Comparison of ENCODE assay signal across 17 cellular contexts in the genomic region with DNA sequence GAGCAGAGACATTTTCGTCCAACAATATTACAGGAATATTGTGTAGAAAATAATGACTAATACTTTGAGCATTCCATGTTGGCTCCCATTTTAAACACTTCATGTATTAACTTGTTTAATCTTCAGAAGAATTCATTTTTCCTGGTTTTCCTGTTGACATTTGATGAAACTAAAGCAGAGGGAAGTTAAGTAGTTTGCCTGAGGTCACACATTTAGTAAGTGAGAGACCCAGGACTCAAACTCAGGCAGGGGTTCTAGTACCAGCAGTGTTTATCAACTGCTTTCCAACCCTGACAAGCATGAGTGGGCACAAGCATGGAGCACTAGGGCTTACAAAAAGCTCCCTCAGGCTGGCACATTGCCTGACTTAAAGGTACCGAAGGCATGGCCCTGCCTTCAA.
DNase-seq lines count a peak whose midpoint lies in the region; ATAC-seq and TF ChIP-seq lines count a peak whose summit lies in the region.
"Had no signal": no experiment of that assay in that cellular context is flagged by ENCODE, and none has a peak within 500 bp of the region (broad histone marks: within the 10 kb centered on the region; RNA-seq: fewer than 3 reads in every experiment).

No MANE protein-coding gene starts in this region.

- H3K27ac ChIP-seq in smooth muscle cell (ENCODE audit: low read depth) (peak overlapping the region; percentile 41), right cardiac atrium (ENCODE audit: low read length) (no peak overlapping the region)
- H3K27ac ChIP-seq: KMS-11, right atrium auricular region, uterus had no signal

- peak overlapping the region in 1 of 3 donors; percentile 50 for H3K4me3 Mint-ChIP-seq in T-cell
- no peak overlapping the region for H3K4me3 Mint-ChIP-seq in activated CD8-positive, alpha-beta T cell treated with anti-CD3 and anti-CD28 coated beads for 36 hours
- H3K4me3 Mint-ChIP-seq: stimulated activated memory B cell treated with anti-CD40 and anti-IgM and Interleukin-4, amounts not matched to agents 10 μg/mL and 1 μg/mL and 100 μg/mL, for 72 hours; T-helper 1 cell treated with Interleukin-12 subunit alpha and Interleukin-12 subunit beta and Interleukin-4 antibody, amounts not matched to agents 30 μg/mL and 1 μg/mL, for 36 hours had no signal

- no peaks in the 10 kb centered on the region for H3K27me3 ChIP-seq in smooth muscle cell (ENCODE audit: low read depth)
- no peaks in the 10 kb centered on the region for H3K27me3 ChIP-seq in right cardiac atrium (ENCODE audit: control insufficient read depth, insufficient read depth)
- H3K27me3 ChIP-seq: right atrium auricular region, uterus had no signal

- H3K4me3 ChIP-seq in fibroblast of mammary gland (ENCODE audit: control insufficient read depth, low read depth, low read length) (no peak overlapping the region), smooth muscle cell (no peak overlapping the region), right cardiac atrium (ENCODE audit: low read length) (no peak overlapping the region)
- H3K4me3 ChIP-seq: right atrium auricular region, uterus had no signal

- CTCF ChIA-PET in T-cell (lab: Charles Lee) = no interaction called here
- CTCF ChIA-PET in activated CD8-positive, alpha-beta T cell treated with anti-CD3 and anti-CD28 coated beads for 36 hours (lab: Charles Lee) = no interaction called here

- peak overlapping the region; percentile 16 for H3K4me2 ChIP-seq in smooth muscle cell
- H3K4me2 ChIP-seq: KMS-11 had no signal

- no peaks in the 10 kb centered on the region for H3K4me1 ChIP-seq in smooth muscle cell (ENCODE audit: low read depth)
- no peaks in the 10 kb centered on the region for H3K4me1 ChIP-seq in right cardiac atrium (ENCODE audit: control insufficient read depth, insufficient read depth, low read length)
- H3K4me1 ChIP-seq: right atrium auricular region, uterus had no signal

- H3K9ac ChIP-seq in smooth muscle cell (ENCODE audit: low read depth) = no peak overlapping the region
- H3K9ac ChIP-seq: KMS-11 had no signal

- POLR2A ChIA-PET in T-cell (lab: Charles Lee) = no interaction called here
- POLR2A ChIA-PET in activated CD8-positive, alpha-beta T cell treated with anti-CD3 and anti-CD28 coated beads for 36 hours (lab: Charles Lee) = no interaction called here

- no peaks in the 10 kb centered on the region for H4K20me1 ChIP-seq in smooth muscle cell (ENCODE audit: low read depth)

- no peaks in the 10 kb centered on the region for H3K79me2 ChIP-seq in smooth muscle cell (ENCODE audit: low read depth)

- H3K9me3 ChIP-seq in smooth muscle cell (replicated peaks; ENCODE audit: low read depth) (no peaks in the 10 kb centered on the region), right cardiac atrium (ENCODE audit: control insufficient read depth, low read length) (no peaks in the 10 kb centered on the region)
- H3K9me3 ChIP-seq: right atrium auricular region, uterus had no signal

- no peak for TF ChIP-seq CTCF in fibroblast of mammary gland (conservative IDR thresholded peaks at IDR 0.05; ENCODE audit: control insufficient read depth, insufficient read depth, low read depth, low read length)
- no peak for TF ChIP-seq CTCF in smooth muscle cell (IDR thresholded peaks at IDR 0.05; ENCODE audit: borderline replicate concordance, insufficient read depth, poor library complexity, severe bottlenecking)
- no peak for TF ChIP-seq CTCF in activated CD8-positive, alpha-beta T cell treated with anti-CD3 and anti-CD28 coated beads for 36 hours (IDR thresholded peaks at IDR 0.05)

- H3K9me3 Mint-ChIP-seq in T-cell = peaks cover 0 to 8% (median 4%) of the 10 kb centered on the region in 3 donors
- no peaks in the 10 kb centered on the region for H3K9me3 Mint-ChIP-seq in activated CD8-positive, alpha-beta T cell treated with anti-CD3 and anti-CD28 coated beads for 36 hours
- H3K9me3 Mint-ChIP-seq: stimulated activated memory B cell treated with anti-CD40 and anti-IgM and Interleukin-4, amounts not matched to agents 10 μg/mL and 1 μg/mL and 100 μg/mL, for 72 hours had no signal

- peak overlapping the region; percentile 38 to 59 for H3K27ac Mint-ChIP-seq in T-cell
- no peak overlapping the region for H3K27ac Mint-ChIP-seq in activated CD8-positive, alpha-beta T cell treated with anti-CD3 and anti-CD28 coated beads for 36 hours
- H3K27ac Mint-ChIP-seq: stimulated activated memory B cell treated with anti-CD40 and anti-IgM and Interleukin-4, amounts not matched to agents 10 μg/mL and 1 μg/mL and 100 μg/mL, for 72 hours; T-helper 1 cell treated with Interleukin-12 subunit alpha and Interleukin-12 subunit beta and Interleukin-4 antibody, amounts not matched to agents 30 μg/mL and 1 μg/mL, for 36 hours had no signal

- no peaks in the 10 kb centered on the region for H3K36me3 ChIP-seq in smooth muscle cell (ENCODE audit: low read depth)
- H3K36me3 ChIP-seq: right atrium auricular region, uterus had no signal

- intact Hi-C loops in activated CD8-positive, alpha-beta T cell treated with anti-CD3 and anti-CD28 coated beads for 36 hours (cut with micrococcal nuclease) = no loop called here
- intact Hi-C loops in right cardiac atrium (cut with DNase I) = no loop called here

- no peaks in the 10 kb centered on the region for H3K27me3 Mint-ChIP-seq in T-cell
- H3K27me3 Mint-ChIP-seq in activated CD8-positive, alpha-beta T cell treated with anti-CD3 and anti-CD28 coated beads for 36 hours = no peaks in the 10 kb centered on the region
- H3K27me3 Mint-ChIP-seq: stimulated activated memory B cell treated with anti-CD40 and anti-IgM and Interleukin-4, amounts not matched to agents 10 μg/mL and 1 μg/mL and 100 μg/mL, for 72 hours had no signal

- 50% methylated on average over 2 of the region's 2 CpGs for WGBS in smooth muscle cell (ENCODE audit: low lambda C conversion rate)
- 67% methylated on average over 2 of the region's 2 CpGs for WGBS in right cardiac atrium

- H3K4me1 Mint-ChIP-seq in T-cell = peaks cover 23 to 57% (median 40%) of the 10 kb centered on the region in 3 donors
- peaks cover 32% of the 10 kb centered on the region for H3K4me1 Mint-ChIP-seq in activated CD8-positive, alpha-beta T cell treated with anti-CD3 and anti-CD28 coated beads for 36 hours (ENCODE audit: low read depth)
- H3K4me1 Mint-ChIP-seq: stimulated activated memory B cell treated with anti-CD40 and anti-IgM and Interleukin-4, amounts not matched to agents 10 μg/mL and 1 μg/mL and 100 μg/mL, for 72 hours had no signal

- H3K36me3 Mint-ChIP-seq in T-cell = no peaks in the 10 kb centered on the region
- no peaks in the 10 kb centered on the region for H3K36me3 Mint-ChIP-seq in activated CD8-positive, alpha-beta T cell treated with anti-CD3 and anti-CD28 coated beads for 36 hours (ENCODE audit: low read depth)

- DNase-seq in H4 (ENCODE audit: low spot score) (peak; percentile 65), T-cell (no peak), fibroblast of mammary gland (ENCODE audit: low read depth) (peak; percentile 30), smooth muscle cell (lab: John Stamatoyannopoulos, UW; ENCODE audit: unreplicated experiment) (no peak), retina (no peak), right cardiac atrium (no peak)
- no peak for DNase-seq in activated CD8-positive, alpha-beta T cell treated with anti-CD3 and anti-CD28 coated beads for 36 hours
- DNase-seq: GOT3; islet precursor cell; NCI-H1694; NCI-H526 treated with DMSO at 0.1 percent for 48 hours; stimulated activated CD4-positive, alpha-beta T cell treated with anti-CD3 and anti-CD28 coated beads, Interleukin-4, amount 100 ng/mL, for 4 hours; uterus had no signal

- no peak overlapping the region for H2AFZ ChIP-seq in smooth muscle cell (ENCODE audit: low read depth)

- no peak for ATAC-seq in T-cell (replicated peaks in 1 of 4)
- ATAC-seq in activated CD8-positive, alpha-beta T cell treated with anti-CD3 and anti-CD28 coated beads for 36 hours = no peak
- ATAC-seq in right cardiac atrium = no peak
- ATAC-seq: stimulated activated memory B cell treated with anti-CD40 and anti-IgM and Interleukin-4, amounts not matched to agents 10 μg/mL and 1 μg/mL and 100 μg/mL, for 72 hours had no signal

- no peaks in the 10 kb centered on the region for H3F3A ChIP-seq in smooth muscle cell (ENCODE audit: low read depth)

Comparison
In these comparisons a context has a peak if more than half of its experiments do, and no peak if none do; other contexts are left out.
1. DNase-seq: peak in H4 (single experiment) and fibroblast of mammary gland (single experiment); none in T-cell (0 of 34), smooth muscle cell (single experiment), retina (single experiment), activated CD8-positive, alpha-beta T cell treated with anti-CD3 and anti-CD28 coated beads for 36 hours (single experiment) and right cardiac atrium (0 of 3).